In genomic region chr14:95490127-95490526, GRCh38 we compare ENCODE assay signal across 20 cellular contexts. TPM values are rescaled to one million over a fixed set of nuclear protein-coding genes. Genes with fewer than 3 reads are reported as not detected.
DNase-seq lines count a peak whose midpoint lies in the region; ATAC-seq, FAIRE-seq and TF ChIP-seq lines count a peak whose summit lies in the region.
"Had no signal": no experiment of that assay in that cellular context is flagged by ENCODE, and none has a peak within 500 bp of the region (broad histone marks: within the 10 kb centered on the region; RNA-seq: fewer than 3 reads in every experiment).

No MANE protein-coding gene starts in this region.

- TF ChIP-seq EP300 in stomach (IDR thresholded peaks at IDR 0.05), result no peak

- peaks cover 2% of the 10 kb centered on the region for H3K9me3 Mint-ChIP-seq in neural progenitor cell
- H3K9me3 Mint-ChIP-seq: memory B cell, nephron had no signal

- no peaks in the 10 kb centered on the region for H3F3A ChIP-seq in neural progenitor cell (ENCODE audit: low read depth)

- dilution Hi-C loops in IMR-90 (cut with HindIII; ENCODE audit: low sequenced_read_pairs, unreplicated experiment), result no loop called here

- no peak overlapping the region for H4K8ac ChIP-seq in IMR-90 (ENCODE audit: low read depth in 2 of 2, low read length in 2 of 2)

- H3K27ac ChIP-seq in IMR-90 (ENCODE audit: insufficient read depth, low read length) (no peak overlapping the region), Peyer's patch (peak overlapping the region in 3 of 4 donors; percentile 7 to 40 (median 11)), kidney (ENCODE audit: low read depth in 2 of 2, low read length in 2 of 2) (peak overlapping the region; percentile 53 to 64), substantia nigra (ENCODE audit: low read depth, low read length, poor library complexity, severe bottlenecking) (peak overlapping the region; percentile 76), stomach (no peak overlapping the region), neural progenitor cell (no peak overlapping the region)
- H3K27ac ChIP-seq: brain microvascular endothelial cell had no signal

- H2AK9ac ChIP-seq in IMR-90 (replicated peaks; ENCODE audit: low read depth, low read length, poor library complexity), result peak overlapping the region; percentile 31

- H3K4ac ChIP-seq in IMR-90 (ENCODE audit: low read depth, low read length), result no peak overlapping the region

- in situ Hi-C loops in IMR-90 (cut with MboI; ENCODE audit: low sequenced_read_pairs), result no loop called here

- peaks cover 17 to 58% of the 10 kb centered on the region in 2 experiments; a peak in 3 of 4 replicates for H3K79me1 ChIP-seq in IMR-90 (ENCODE audit: low read depth in 1 of 2, low read length in 2 of 2)

- H2BK20ac ChIP-seq in IMR-90 (ENCODE audit: low read depth, low read length), result no peak overlapping the region

- H2BK15ac ChIP-seq in IMR-90 (ENCODE audit: low read depth, low read length), result no peak overlapping the region

- CTCF ChIA-PET in IMR-90 (lab: Yijun Ruan, JAX), result no interaction called here

- H3K4me1 Mint-ChIP-seq in neural progenitor cell, result peaks cover 6% of the 10 kb centered on the region

- H3K27me3 Mint-ChIP-seq in neural progenitor cell (ENCODE audit: insufficient read depth, low read depth), result peaks cover 12% of the 10 kb centered on the region
- H3K27me3 Mint-ChIP-seq: activated CD4-positive, alpha-beta memory T cell treated with anti-CD3 and anti-CD28 coated beads for 36 hours; activated naive CD8-positive, alpha-beta T cell; memory B cell had no signal

- TF ChIP-seq CTCF in IMR-90 (conservative IDR thresholded peaks at IDR 0.05; ENCODE audit: low read depth, low read length), result no peak
- TF ChIP-seq CTCF in Peyer's patch (IDR thresholded peaks at IDR 0.05), result no peak
- no peak for TF ChIP-seq CTCF in kidney (IDR thresholded peaks at IDR 0.05; ENCODE audit: borderline replicate concordance, extremely low read depth, insufficient read depth)
- TF ChIP-seq CTCF in stomach (IDR thresholded peaks at IDR 0.05), result no peak
- TF ChIP-seq CTCF in neural progenitor cell (IDR thresholded peaks at IDR 0.05), result no peak

- no peak overlapping the region for H3K23ac ChIP-seq in IMR-90 (ENCODE audit: low read depth, low read length)

- no peak overlapping the region for H3K56ac ChIP-seq in IMR-90 (ENCODE audit: extremely low read depth, insufficient read depth, low read length)

- TF ChIP-seq RAD21 in IMR-90 (IDR thresholded peaks at IDR 0.05; ENCODE audit: low read length), result no peak

- ATAC-seq in IMR-90 (ENCODE audit: low read depth) (no peak), GM21529 (IDR thresholded peaks at IDR 0.05; ENCODE audit: unreplicated experiment) (no peak)
- ATAC-seq: activated T-cell treated with anti-CD3 and anti-CD28 coated beads, Interleukin-2, amount 50 U/mL, for 72 hours had no signal

- no CpG with 5 or more reads among the region's 5 CpGs for WGBS in IMR-90 (ENCODE audit: extremely low coverage in 2 of 2, insufficient read length in 1 of 2), 2 experiments
- WGBS in stomach, 5 donors, result 76 to 93% (median 93%) methylated on average over 5 of the region's 5 CpGs

- peaks cover 20% of the 10 kb centered on the region for H3K9me1 ChIP-seq in IMR-90 (ENCODE audit: insufficient read depth, low read length)

- no peak for TF ChIP-seq POLR2A in IMR-90 (IDR thresholded peaks at IDR 0.05; ENCODE audit: low read depth, low read length)
- TF ChIP-seq POLR2A in Peyer's patch (IDR thresholded peaks at IDR 0.05), result no peak
- TF ChIP-seq POLR2A in stomach (IDR thresholded peaks at IDR 0.05), result no peak

- FAIRE-seq in kidney (lab: Jason Lieb, UNC), result no peak

- no peak overlapping the region for H4K5ac ChIP-seq in IMR-90 (ENCODE audit: low read depth, low read length)

- no peak overlapping the region for H3K14ac ChIP-seq in IMR-90 (replicated peaks; ENCODE audit: low read depth, low read length)

- H3K9ac ChIP-seq in IMR-90 (ENCODE audit: low read depth, low read length) (no peak overlapping the region), kidney (ENCODE audit: low read length in 2 of 2) (no peak overlapping the region), neural progenitor cell (no peak overlapping the region)

- no peak overlapping the region for H3K4me3 Mint-ChIP-seq in neural progenitor cell
- H3K4me3 Mint-ChIP-seq: activated CD4-positive, alpha-beta memory T cell treated with anti-CD3 and anti-CD28 coated beads for 36 hours; activated naive CD8-positive, alpha-beta T cell; activated T-cell treated with anti-CD3 and anti-CD28 coated beads, Interleukin-2, amount 50 U/mL, for 72 hours; H9; memory B cell; nephron had no signal

- H4K20me1 ChIP-seq in IMR-90 (ENCODE audit: insufficient read depth, low read length) (peaks cover 5% of the 10 kb centered on the region; the same call in 1 of the 2 replicates), neural progenitor cell (ENCODE audit: low read depth) (no peaks in the 10 kb centered on the region)

- intact Hi-C loops in IMR-90 (cut with micrococcal nuclease), result no loop called here
- intact Hi-C loops in kidney (cut with DNase I), result no loop called here
- intact Hi-C loops in stomach (cut with DNase I; ENCODE audit: low total_unique reads), result no loop called here

- H3K27me3 ChIP-seq in IMR-90 (ENCODE audit: control insufficient read depth, insufficient read depth, low read length), result no peaks in the 10 kb centered on the region
- H3K27me3 ChIP-seq in Peyer's patch, result no peaks in the 10 kb centered on the region
- no peaks in the 10 kb centered on the region for H3K27me3 ChIP-seq in stomach
- no peaks in the 10 kb centered on the region for H3K27me3 ChIP-seq in neural progenitor cell
- H3K27me3 ChIP-seq: brain microvascular endothelial cell had no signal

- H3K4me2 ChIP-seq in IMR-90 (ENCODE audit: low read depth, low read length) (no peak overlapping the region), neural progenitor cell (no peak overlapping the region)

- no peaks in the 10 kb centered on the region for H3K9me3 ChIP-seq in IMR-90 (ENCODE audit: control insufficient read depth, insufficient read depth, low read length)
- H3K9me3 ChIP-seq in Peyer's patch, result no peaks in the 10 kb centered on the region
- H3K9me3 ChIP-seq in kidney (ENCODE audit: control insufficient read depth in 1 of 2, low read length in 2 of 2), result no peaks in the 10 kb centered on the region
- no peaks in the 10 kb centered on the region for H3K9me3 ChIP-seq in stomach
- H3K9me3 ChIP-seq in neural progenitor cell (ENCODE audit: low read depth), result no peaks in the 10 kb centered on the region
- H3K9me3 ChIP-seq: Caco-2, psoas muscle had no signal

- POLR2A ChIA-PET in IMR-90 (lab: Charles Lee; ENCODE audit: unreplicated experiment), result no interaction called here

- peaks cover 7% of the 10 kb centered on the region; the same call in 1 of the 2 replicates for H3K4me1 ChIP-seq in IMR-90 (ENCODE audit: control insufficient read depth, insufficient read depth, low read length)
- H3K4me1 ChIP-seq in Peyer's patch, result peaks cover 4 to 35% (median 18%) of the 10 kb centered on the region in 4 donors
- peaks cover 16 to 21% of the 10 kb centered on the region in 2 donors for H3K4me1 ChIP-seq in kidney (ENCODE audit: control insufficient read depth in 1 of 2, insufficient read depth in 1 of 2, low read depth in 1 of 2, low read length in 2 of 2)
- peaks cover 7 to 44% (median 23%) of the 10 kb centered on the region in 4 donors for H3K4me1 ChIP-seq in stomach
- H3K4me1 ChIP-seq in neural progenitor cell, result peaks cover 7% of the 10 kb centered on the region

- H3K4me3 ChIP-seq in IMR-90 (ENCODE audit: insufficient read depth, low read depth, low read length) (no peak overlapping the region), Peyer's patch (no peak overlapping the region), kidney (ENCODE audit: low read length in 2 of 2) (no peak overlapping the region), stomach (no peak overlapping the region), neural progenitor cell (no peak overlapping the region)
- H3K4me3 ChIP-seq: psoas muscle had no signal

- H3K36me3 Mint-ChIP-seq in neural progenitor cell, result no peaks in the 10 kb centered on the region

- H3K79me2 ChIP-seq in neural progenitor cell (ENCODE audit: low read depth), result no peaks in the 10 kb centered on the region

- no peak overlapping the region for H3K27ac Mint-ChIP-seq in neural progenitor cell
- H3K27ac Mint-ChIP-seq: activated CD4-positive, alpha-beta memory T cell treated with anti-CD3 and anti-CD28 coated beads for 36 hours; activated naive CD8-positive, alpha-beta T cell; activated T-cell treated with anti-CD3 and anti-CD28 coated beads, Interleukin-2, amount 50 U/mL, for 72 hours; H9; memory B cell had no signal

- H3K18ac ChIP-seq in IMR-90 (ENCODE audit: low read depth, low read length), result no peak overlapping the region

- H2AFZ ChIP-seq in IMR-90 (replicated peaks; ENCODE audit: low read length, poor library complexity) (no peak overlapping the region), neural progenitor cell (replicated peaks) (no peak overlapping the region)

- H2BK5ac ChIP-seq in IMR-90 (ENCODE audit: low read depth, low read length, poor library complexity, severe bottlenecking), result no peak overlapping the region

- DNase-seq in IMR-90, result no peak
- DNase-seq in Peyer's patch, result no peak
- DNase-seq in kidney, result no peak
- no peak for DNase-seq in substantia nigra (lab: John Stamatoyannopoulos, UW)
- no peak for DNase-seq in stomach
- no peak for DNase-seq in neural progenitor cell (ENCODE audit: low spot score)
- no peak for DNase-seq in CD1c-positive myeloid dendritic cell (ENCODE audit: extremely low spot score)
- DNase-seq: activated CD4-positive, alpha-beta memory T cell treated with anti-CD3 and anti-CD28 coated beads for 36 hours; activated T-cell treated with anti-CD3 and anti-CD28 coated beads, Interleukin-2, amount 50 U/mL, for 72 hours; brain microvascular endothelial cell; Caco-2; H9; NCI-H2107; NCI-H524 treated with DMSO at 0.1 percent for 48 hours; psoas muscle; T-helper 2 cell had no signal

- no peak overlapping the region for H2AK5ac ChIP-seq in IMR-90 (ENCODE audit: low read depth, low read length)

- no peaks in the 10 kb centered on the region for H3K36me3 ChIP-seq in IMR-90 (ENCODE audit: control insufficient read depth, insufficient read depth, low read length)
- H3K36me3 ChIP-seq in Peyer's patch, result no peaks in the 10 kb centered on the region
- no peaks in the 10 kb centered on the region for H3K36me3 ChIP-seq in kidney (ENCODE audit: control insufficient read depth in 1 of 2, insufficient read depth in 2 of 2, low read length in 2 of 2)
- no peaks in the 10 kb centered on the region for H3K36me3 ChIP-seq in stomach
- no peaks in the 10 kb centered on the region for H3K36me3 ChIP-seq in neural progenitor cell
- H3K36me3 ChIP-seq: brain microvascular endothelial cell had no signal

- no TSS peak for BruUV-seq in IMR-90 (replicated peaks; lab: Mats Ljungman, UMichigan)

- no peak overlapping the region for H2BK120ac ChIP-seq in IMR-90 (ENCODE audit: low read depth, low read length)

- H4K91ac ChIP-seq in IMR-90 (ENCODE audit: insufficient read depth, low read depth, low read length), result no peak overlapping the region

RNA-seq across cellular contexts. Expression of gene SYNE3, which starts 26.3 kb away (rescaled TPM):
- total RNA-seq in IMR-90 (2012; rRNA removed) (5.0 TPM in 2 replicates), Peyer's patch (10 to 100 TPM in 3 of 4 donors, 1 to 10 TPM in 1; 7.2 to 35.5 (median 13.1) TPM), kidney (18.5 TPM), stomach (10 to 100 TPM in 3 of 5 donors, 1 to 10 TPM in 2; 4.6 to 85.2 (median 10.8) TPM), neural progenitor cell (ENCODE audit: low replicate concordance) (0.03 and 0.06 TPM in 2 replicates)
- polyA plus RNA-seq in IMR-90 (2012; rRNA removed) (2.9 and 3.1 TPM in 2 replicates), kidney (ENCODE audit: insufficient read depth, low read depth, low replicate concordance) (0.54 TPM), stomach (1 to 10 TPM in 1 of 3 donors, under 1 TPM in 2; 0.58 to 1.2 (median 0.76) TPM)
- polyA plus RNA-seq in IMR-90 (2012; cell fraction: cytosol; rRNA removed), result 1.9 and 2.6 TPM in 2 replicates
- polyA plus RNA-seq in IMR-90 (2012; cell fraction: nucleus; rRNA removed; ENCODE audit: low replicate concordance), result 6.1 and 7.9 TPM in 2 replicates

RNA-seq across cellular contexts. Expression of gene GLRX5, which starts 44.7 kb away (rescaled TPM):
- total RNA-seq in IMR-90 (2012; rRNA removed), result 32.4 and 59.2 TPM in 2 replicates
- polyA plus RNA-seq in IMR-90 (2012; rRNA removed), result 31.7 and 40.4 TPM in 2 replicates
- 13.3 and 15.9 TPM in 2 replicates for polyA plus RNA-seq in IMR-90 (2012; cell fraction: cytosol; rRNA removed)
- polyA plus RNA-seq in IMR-90 (2012; cell fraction: nucleus; rRNA removed; ENCODE audit: low replicate concordance), result 5.0 and 14.4 TPM in 2 replicates
- 10 to 100 TPM; 24.8 to 42.7 (median 29.5) TPM for total RNA-seq in Peyer's patch
- total RNA-seq in kidney, result 46.7 TPM
- polyA plus RNA-seq in kidney (ENCODE audit: insufficient read depth, low read depth, low replicate concordance), result 124 TPM
- total RNA-seq in stomach, result 100 to 1,000 TPM in 1 of 5 donors, 10 to 100 TPM in 4; 29.5 to 316 (median 38.4) TPM
- 10 to 100 TPM; 40.3 to 49.9 (median 40.6) TPM for polyA plus RNA-seq in stomach
- 71.8 and 99.9 TPM in 2 replicates for total RNA-seq in neural progenitor cell (ENCODE audit: low replicate concordance)

Comparison
In these comparisons a context has a peak if more than half of its experiments do, and no peak if none do; other contexts are left out.
1. H3K27ac ChIP-seq: peak in Peyer's patch (3 of 4), kidney (2 of 2) and substantia nigra (single experiment); none in IMR-90 (single experiment), stomach (0 of 5) and neural progenitor cell (single experiment).